Comparison of ENCODE assay signal across 15 cellular contexts in genomic region chr5:108617467-108618435, GRCh38.
DNase-seq lines count a peak whose midpoint lies in the region; ATAC-seq and TF ChIP-seq lines count a peak whose summit lies in the region.
"Had no signal": no experiment of that assay in that cellular context is flagged by ENCODE, and none has a peak within 500 bp of the region (broad histone marks: within the 10 kb centered on the region; RNA-seq: fewer than 3 reads in every experiment).

No MANE protein-coding gene starts in this region.

- H3K4me1 Mint-ChIP-seq in WTC11 = peaks cover 31% of the 10 kb centered on the region
- no peaks in the 10 kb centered on the region for H3K4me1 Mint-ChIP-seq in activated T-helper 1 cell treated with anti-CD3 and anti-CD28 coated beads, Interleukin-12 subunit alpha, Interleukin-12 subunit beta, Interleukin-2, Interleukin-4 antibody, amounts not matched to agents 30 ng/mL and 10 ng/mL and 1 ng/mL, durations not matched to agents 14 hours and 24 hours and 36 hours (ENCODE audit: low read depth)

- DNase-seq in Daoy (ENCODE audit: low read depth) (peak; percentile 15), HS-27A (ENCODE audit: low read depth) (peak; percentile 7), WTC11 (ENCODE audit: low spot score) (no peak), iPS-NIHi11 (ENCODE audit: low spot score) (peak; percentile 33), DMS114 treated with DMSO at 0.1 percent for 48 hours (lab: John Stamatoyannopoulos, UW; ENCODE audit: unreplicated experiment) (no peak), COLO829 (ENCODE audit: low spot score) (no peak), omental fat pad (ENCODE audit: low spot score) (no peak)
- no peak for DNase-seq in activated T-helper 1 cell treated with anti-CD3 and anti-CD28 coated beads, Interleukin-12 subunit alpha, Interleukin-12 subunit beta, Interleukin-2, Interleukin-4 antibody, amounts not matched to agents 30 ng/mL and 10 ng/mL and 1 ng/mL, durations not matched to agents 14 hours and 24 hours and 36 hours (ENCODE audit: low spot score)
- DNase-seq: Calu3; CD4-positive, alpha-beta T cell; NCI-H1105; NCI-H2081; NCI-H2171 treated with DMSO at 0.1 percent for 48 hours; SHP77 had no signal

- H3K27me3 Mint-ChIP-seq in WTC11 (ENCODE audit: low read depth) = no peaks in the 10 kb centered on the region
- H3K27me3 Mint-ChIP-seq in activated T-helper 1 cell treated with anti-CD3 and anti-CD28 coated beads, Interleukin-12 subunit alpha, Interleukin-12 subunit beta, Interleukin-2, Interleukin-4 antibody, amounts not matched to agents 30 ng/mL and 10 ng/mL and 1 ng/mL, durations not matched to agents 14 hours and 24 hours and 36 hours (ENCODE audit: insufficient read depth) = peaks cover 3% of the 10 kb centered on the region

- ATAC-seq in WTC11 (peak; percentile 81), omental fat pad (ENCODE audit: low FRiP score) (no peak)
- ATAC-seq: A549 had no signal

- H3K9me3 Mint-ChIP-seq in WTC11 = peaks cover 33% of the 10 kb centered on the region
- H3K9me3 Mint-ChIP-seq in activated T-helper 1 cell treated with anti-CD3 and anti-CD28 coated beads, Interleukin-12 subunit alpha, Interleukin-12 subunit beta, Interleukin-2, Interleukin-4 antibody, amounts not matched to agents 30 ng/mL and 10 ng/mL and 1 ng/mL, durations not matched to agents 14 hours and 24 hours and 36 hours = no peaks in the 10 kb centered on the region
- H3K9me3 Mint-ChIP-seq: CD4-positive, alpha-beta T cell had no signal

- H3K4me3 Mint-ChIP-seq in WTC11 = no peak overlapping the region
- H3K4me3 Mint-ChIP-seq in activated T-helper 1 cell treated with anti-CD3 and anti-CD28 coated beads, Interleukin-12 subunit alpha, Interleukin-12 subunit beta, Interleukin-2, Interleukin-4 antibody, amounts not matched to agents 30 ng/mL and 10 ng/mL and 1 ng/mL, durations not matched to agents 14 hours and 24 hours and 36 hours = no peak overlapping the region
- H3K4me3 Mint-ChIP-seq: CD4-positive, alpha-beta T cell had no signal

- H3K36me3 Mint-ChIP-seq in WTC11 = peaks cover 12% of the 10 kb centered on the region
- H3K36me3 Mint-ChIP-seq in activated T-helper 1 cell treated with anti-CD3 and anti-CD28 coated beads, Interleukin-12 subunit alpha, Interleukin-12 subunit beta, Interleukin-2, Interleukin-4 antibody, amounts not matched to agents 30 ng/mL and 10 ng/mL and 1 ng/mL, durations not matched to agents 14 hours and 24 hours and 36 hours (ENCODE audit: low read depth) = no peaks in the 10 kb centered on the region

- no peak for TF ChIP-seq CTCF in WTC11 (IDR thresholded peaks at IDR 0.05)
- TF ChIP-seq CTCF in omental fat pad (IDR thresholded peaks at IDR 0.05) = no peak

- intact Hi-C loops in activated T-helper 1 cell treated with anti-CD3 and anti-CD28 coated beads, Interleukin-12 subunit alpha, Interleukin-12 subunit beta, Interleukin-2, Interleukin-4 antibody, amounts not matched to agents 30 ng/mL and 10 ng/mL and 1 ng/mL, durations not matched to agents 14 hours and 24 hours and 36 hours (cut with micrococcal nuclease) = no loop called here

- no peak overlapping the region for H3K27ac Mint-ChIP-seq in WTC11
- H3K27ac Mint-ChIP-seq in activated T-helper 1 cell treated with anti-CD3 and anti-CD28 coated beads, Interleukin-12 subunit alpha, Interleukin-12 subunit beta, Interleukin-2, Interleukin-4 antibody, amounts not matched to agents 30 ng/mL and 10 ng/mL and 1 ng/mL, durations not matched to agents 14 hours and 24 hours and 36 hours = no peak overlapping the region
- H3K27ac Mint-ChIP-seq: CD4-positive, alpha-beta T cell had no signal

- CTCF ChIA-PET in WTC11 (lab: Charles Lee) = interaction anchor here (0.8 to 1.2 kb wide), 2 partner anchors 24 to 68 kb away, joined by 3 read pairs; no protein-coding TSS in a partner anchor

- POLR2A ChIA-PET in WTC11 (lab: Charles Lee) = no interaction called here

TF ChIP-seq in WTC11, 78 proteins besides CTCF, POLR2A, EP300 and RAD21:
- TF ChIP-seq E2F5 (CRISPR knock-in tag; IDR thresholded peaks at IDR 0.05) (no peak), FOXP4 (CRISPR knock-in tag; IDR thresholded peaks at IDR 0.05) (no peak), ZNF232 (CRISPR knock-in tag; IDR thresholded peaks at IDR 0.05) (no peak), EMX1 (CRISPR knock-in tag; IDR thresholded peaks at IDR 0.05) (no peak), ZNF423 (CRISPR knock-in tag; IDR thresholded peaks at IDR 0.05) (no peak), NFYB (CRISPR knock-in tag; conservative IDR thresholded peaks at IDR 0.05; ENCODE audit: low read depth) (no peak), NFATC4 (CRISPR knock-in tag; IDR thresholded peaks at IDR 0.05) (no peak), TEAD4 (CRISPR knock-in tag; IDR thresholded peaks at IDR 0.05) (no peak), STAT6 (CRISPR knock-in tag; conservative IDR thresholded peaks at IDR 0.05; ENCODE audit: low read depth) (no peak), OVOL2 (CRISPR knock-in tag; IDR thresholded peaks at IDR 0.05; ENCODE audit: borderline replicate concordance) (no peak), USF1 (CRISPR knock-in tag; IDR thresholded peaks at IDR 0.05) (no peak), RELA (CRISPR knock-in tag; IDR thresholded peaks at IDR 0.05; ENCODE audit: borderline replicate concordance) (no peak), TCF7 (CRISPR knock-in tag; IDR thresholded peaks at IDR 0.05; ENCODE audit: low read depth) (no peak), ZNF219 (CRISPR knock-in tag; IDR thresholded peaks at IDR 0.05; ENCODE audit: borderline replicate concordance) (no peak)
- TF ChIP-seq, protein P1, sequence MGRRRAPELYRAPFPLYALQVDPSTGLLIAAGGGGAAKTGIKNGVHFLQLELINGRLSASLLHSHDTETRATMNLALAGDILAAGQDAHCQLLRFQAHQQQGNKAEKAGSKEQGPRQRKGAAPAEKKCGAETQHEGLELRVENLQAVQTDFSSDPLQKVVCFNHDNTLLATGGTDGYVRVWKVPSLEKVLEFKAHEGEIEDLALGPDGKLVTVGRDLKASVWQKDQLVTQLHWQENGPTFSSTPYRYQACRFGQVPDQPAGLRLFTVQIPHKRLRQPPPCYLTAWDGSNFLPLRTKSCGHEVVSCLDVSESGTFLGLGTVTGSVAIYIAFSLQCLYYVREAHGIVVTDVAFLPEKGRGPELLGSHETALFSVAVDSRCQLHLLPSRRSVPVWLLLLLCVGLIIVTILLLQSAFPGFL (CRISPR knock-in tag; IDR thresholded peaks at IDR 0.05; ENCODE audit: borderline replicate concordance) = no peak

Comparison
In these comparisons a context has a peak if more than half of its experiments do, and no peak if none do; other contexts are left out.
1. DNase-seq: peak in Daoy (single experiment), HS-27A (single experiment) and iPS-NIHi11 (single experiment); none in WTC11 (single experiment), DMS114 treated with DMSO at 0.1 percent for 48 hours (single experiment), COLO829 (single experiment), activated T-helper 1 cell treated with anti-CD3 and anti-CD28 coated beads, Interleukin-12 subunit alpha, Interleukin-12 subunit beta, Interleukin-2, Interleukin-4 antibody, amounts not matched to agents 30 ng/mL and 10 ng/mL and 1 ng/mL, durations not matched to agents 14 hours and 24 hours and 36 hours (single experiment) and omental fat pad (single experiment).